In the genomic region with DNA sequence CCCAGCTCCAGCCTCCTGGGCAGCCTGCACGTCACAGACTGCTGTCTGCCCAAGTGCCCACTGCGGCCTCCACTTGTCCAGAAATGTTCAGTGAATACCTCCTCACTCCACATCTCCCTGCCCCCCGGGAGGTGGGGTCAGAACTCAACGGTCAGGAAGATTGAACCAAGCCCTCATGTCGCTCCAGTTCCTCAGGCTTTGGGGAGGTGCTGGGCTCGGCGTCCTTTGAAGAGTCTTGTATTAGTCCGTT, we compare ENCODE assay signal across 25 cellular contexts.
"Had no signal": no experiment of that assay in that cellular context is flagged by ENCODE, and none has a peak within 500 bp of the region (broad histone marks: within the 10 kb centered on the region; RNA-seq: fewer than 3 reads in every experiment).

No MANE protein-coding gene starts in this region.

- H3K36me3 Mint-ChIP-seq: stimulated activated naive B cell treated with anti-CD40 and anti-IgM and Interleukin-4, amounts not matched to agents 10 μg/mL and 1 μg/mL and 100 μg/mL, for 72 hours had no signal

- H2AFZ ChIP-seq: parathyroid adenoma had no signal

- H3K27ac ChIP-seq: colonic mucosa, foreskin keratinocyte, heart left ventricle, parathyroid adenoma, psoas muscle, skin epidermis, testis, tibial nerve had no signal

- H3K27ac Mint-ChIP-seq: endodermal cell; stimulated activated naive B cell treated with anti-CD40 and anti-IgM and Interleukin-4, amounts not matched to agents 10 μg/mL and 1 μg/mL and 100 μg/mL, for 72 hours had no signal

- ATAC-seq: foreskin keratinocyte; naive thymus-derived CD4-positive, alpha-beta T cell; sciatic nerve; stimulated activated naive B cell treated with anti-CD40 and anti-IgM and Interleukin-4, amounts not matched to agents 10 μg/mL and 1 μg/mL and 100 μg/mL, for 72 hours; stimulated activated naive CD8-positive, alpha-beta T cell treated with anti-CD3 and anti-CD28 coated beads, Interleukin-15, amount 100 ng/mL, for 72 hours had no signal

- H3K4me3 ChIP-seq: colonic mucosa, heart left ventricle, lung, psoas muscle, skin epidermis, testis, tibial nerve had no signal

- H3K4me3 Mint-ChIP-seq: endodermal cell; naive thymus-derived CD4-positive, alpha-beta T cell; neural crest cell; stimulated activated naive B cell treated with anti-CD40 and anti-IgM and Interleukin-4, amounts not matched to agents 10 μg/mL and 1 μg/mL and 100 μg/mL, for 72 hours; stimulated activated naive CD8-positive, alpha-beta T cell treated with anti-CD3 and anti-CD28 coated beads, Interleukin-15, amount 100 ng/mL, for 72 hours had no signal

- H3K4me1 Mint-ChIP-seq: endodermal cell; stimulated activated naive CD8-positive, alpha-beta T cell treated with anti-CD3 and anti-CD28 coated beads, Interleukin-15, amount 100 ng/mL, for 72 hours had no signal

- H3K9ac ChIP-seq: parathyroid adenoma had no signal

- DNase-seq: colonic mucosa; dermis blood vessel endothelial cell; effector CD4-positive, alpha-beta T cell; erythroblast; foreskin keratinocyte; hippocampal formation; left colon; mesendoderm; naive thymus-derived CD4-positive, alpha-beta T cell; occipital lobe; psoas muscle; retina; stimulated activated CD4-positive, alpha-beta T cell treated with anti-CD3 and anti-CD28 coated beads, Interleukin-2, amount 100 ng/mL, for 24 hours; stimulated activated CD4-positive, alpha-beta T cell treated with anti-CD3 and anti-CD28 coated beads, Interleukin-4, amount 100 ng/mL, for 4 hours; stimulated activated naive B cell treated with anti-CD40 and anti-IgM and Interleukin-4, amounts not matched to agents 10 μg/mL and 1 μg/mL and 100 μg/mL, for 72 hours; stimulated activated naive CD8-positive, alpha-beta T cell treated with anti-CD3 and anti-CD28 coated beads, Interleukin-15, amount 100 ng/mL, for 72 hours had no signal

- H3K4me1 ChIP-seq: colonic mucosa, foreskin keratinocyte, parathyroid adenoma, psoas muscle, tibial nerve had no signal

- H3K9me3 ChIP-seq: colonic mucosa, psoas muscle, testis had no signal

- H3K79me2 ChIP-seq: parathyroid adenoma had no signal

- H3K36me3 ChIP-seq: colonic mucosa, heart left ventricle, tibial nerve had no signal

- H3K27me3 ChIP-seq: colonic mucosa, foreskin keratinocyte, heart left ventricle, testis, tibial nerve had no signal
